In the genomic region with DNA sequence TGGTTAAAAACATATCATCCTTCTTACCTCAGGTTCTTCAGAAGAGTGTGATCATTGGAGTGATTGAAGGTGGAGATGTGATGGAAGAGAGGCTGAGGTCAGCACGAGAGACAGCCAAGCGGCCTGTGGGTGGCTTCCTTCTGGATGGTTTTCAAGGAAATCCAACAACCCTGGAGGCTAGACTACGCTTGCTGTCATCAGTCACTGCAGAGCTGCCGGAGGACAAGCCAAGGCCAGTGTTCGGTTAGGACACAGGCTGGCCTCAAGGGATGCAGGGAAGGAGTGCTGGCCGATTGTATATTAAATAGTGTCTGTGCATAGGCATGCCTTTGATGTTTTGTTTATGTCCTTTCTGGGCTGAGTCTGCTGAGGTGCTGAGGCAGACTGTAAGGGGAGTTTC, we compare ENCODE assay signal across 23 cellular contexts. TPM values are rescaled to one million over a fixed set of nuclear protein-coding genes. Genes with fewer than 3 reads are reported as not detected.
A peak's percentile ranks its signal among the peaks of the same experiment; 100 is the strongest.
DNase-seq lines count a peak whose midpoint lies in the region; ATAC-seq and TF ChIP-seq lines count a peak whose summit lies in the region.
"Had no signal": no experiment of that assay in that cellular context is flagged by ENCODE, and none has a peak within 500 bp of the region (broad histone marks: within the 10 kb centered on the region; RNA-seq: fewer than 3 reads in every experiment).

No MANE protein-coding gene starts in this region.

- intact Hi-C loops in adrenal gland (cut with DNase I) (no loop called here), sciatic nerve (cut with DNase I) (no loop called here)

- H3K9me3 ChIP-seq in adrenal gland (replicated peaks in 1 of 3): no peaks in the 10 kb centered on the region
- H3K9me3 ChIP-seq: BE2C, BLaER1 had no signal

- H3K9me3 Mint-ChIP-seq in progenitor cell of endocrine pancreas (ENCODE audit: low read depth) (no peaks in the 10 kb centered on the region), glutamatergic neuron (ENCODE audit: unreplicated experiment) (no peaks in the 10 kb centered on the region)
- H3K9me3 Mint-ChIP-seq: CD14-positive monocyte; CD4-positive, alpha-beta memory T cell; CD4-positive, CD25-positive, alpha-beta regulatory T cell; CD8-positive, alpha-beta memory T cell had no signal

- no peaks in the 10 kb centered on the region for H3K27me3 ChIP-seq in adrenal gland
- H3K27me3 ChIP-seq: BE2C, BLaER1 had no signal

- peak overlapping the region; percentile 14 for H3K27ac Mint-ChIP-seq in progenitor cell of endocrine pancreas
- no peak overlapping the region for H3K27ac Mint-ChIP-seq in glutamatergic neuron (ENCODE audit: unreplicated experiment)
- H3K27ac Mint-ChIP-seq: CD4-positive, alpha-beta memory T cell; CD4-positive, CD25-positive, alpha-beta regulatory T cell had no signal

- H3K27me3 Mint-ChIP-seq in progenitor cell of endocrine pancreas (no peaks in the 10 kb centered on the region), glutamatergic neuron (ENCODE audit: unreplicated experiment) (no peaks in the 10 kb centered on the region)
- H3K27me3 Mint-ChIP-seq: CD4-positive, alpha-beta memory T cell; CD4-positive, CD25-positive, alpha-beta regulatory T cell; CD8-positive, alpha-beta memory T cell had no signal

- H3K36me3 Mint-ChIP-seq in progenitor cell of endocrine pancreas (ENCODE audit: insufficient read depth) (peaks cover 30% of the 10 kb centered on the region), glutamatergic neuron (ENCODE audit: unreplicated experiment) (no peaks in the 10 kb centered on the region)

- no peak for TF ChIP-seq POLR2A in adrenal gland (IDR thresholded peaks at IDR 0.05)

- peak overlapping the region in 1 of 5 donors; percentile 29 for H3K27ac ChIP-seq in adrenal gland
- H3K27ac ChIP-seq: BLaER1 had no signal

- peak in 1 of 6 experiments; percentile 10 for TF ChIP-seq CTCF in adrenal gland (IDR thresholded peaks at IDR 0.05)
- no peak for TF ChIP-seq CTCF in progenitor cell of endocrine pancreas (IDR thresholded peaks at IDR 0.05; ENCODE audit: unreplicated experiment)
- TF ChIP-seq CTCF in glutamatergic neuron (IDR thresholded peaks at IDR 0.05; ENCODE audit: partially characterized antibody, unreplicated experiment): no peak

- DNase-seq in ELF-1 (ENCODE audit: low read depth, low spot score) (peak; percentile 39), adrenal gland (peak; percentile 58 to 86 (median 75)), progenitor cell of endocrine pancreas (ENCODE audit: low spot score, unreplicated experiment) (no peak), sciatic nerve (ENCODE audit: low spot score) (no peak), glutamatergic neuron (no peak)
- DNase-seq: 8988T; ACHN; BE2C; C1 segment of cervical spinal cord; CD4-positive, alpha-beta memory T cell; CD4-positive, CD25-positive, alpha-beta regulatory T cell; CD8-positive, alpha-beta memory T cell; COR-L47; DMS 273 treated with DMSO at 0.1 percent for 48 hours; DMS153; DMS53; DMS79; DND-41; EL; GF-D8 had no signal

- H3K4me1 Mint-ChIP-seq in progenitor cell of endocrine pancreas (ENCODE audit: low read depth) (no peaks in the 10 kb centered on the region), glutamatergic neuron (ENCODE audit: low read depth, unreplicated experiment) (no peaks in the 10 kb centered on the region)
- H3K4me1 Mint-ChIP-seq: CD14-positive monocyte had no signal

- ATAC-seq in sciatic nerve (no peak), GM19463 (IDR thresholded peaks at IDR 0.05; ENCODE audit: unreplicated experiment) (no peak)

- H3K36me3 ChIP-seq in adrenal gland (replicated peaks in 1 of 2): peaks cover 0 to 38% of the 10 kb centered on the region in 2 donors

- H3K4me3 Mint-ChIP-seq in progenitor cell of endocrine pancreas (ENCODE audit: low read depth) (no peak overlapping the region), glutamatergic neuron (ENCODE audit: unreplicated experiment) (no peak overlapping the region)
- H3K4me3 Mint-ChIP-seq: CD14-positive monocyte; CD4-positive, alpha-beta memory T cell; CD4-positive, CD25-positive, alpha-beta regulatory T cell; CD8-positive, alpha-beta memory T cell had no signal

- 42 to 57% (median 50%) methylated on average over 4 to 6 of the region's 6 CpGs for WGBS in adrenal gland, 4 donors

- no peak overlapping the region for H3K4me3 ChIP-seq in adrenal gland
- H3K4me3 ChIP-seq: BLaER1 had no signal

- H3K4me1 ChIP-seq in adrenal gland (replicated peaks in 1 of 2): no peaks in the 10 kb centered on the region
- H3K4me1 ChIP-seq: BE2C, BLaER1 had no signal

RNA-seq across cellular contexts. Expression of gene QTRT2, which starts 20.2 kb away (rescaled TPM):
- total RNA-seq in adrenal gland: 10 to 100 TPM; 11.0 to 45.5 (median 22.2) TPM
- 10 to 100 TPM in 1 of 3 donors, 1 to 10 TPM in 2; 6.9 to 35.8 (median 8.2) TPM for polyA plus RNA-seq in adrenal gland
- total RNA-seq in progenitor cell of endocrine pancreas: 35.9 and 39.8 TPM in 2 replicates
- 21.4 TPM for total RNA-seq in sciatic nerve
- total RNA-seq in glutamatergic neuron (ENCODE audit: unreplicated experiment): 16.2 TPM

RNA-seq across cellular contexts. Expression of gene CCDC191, which starts 20.4 kb away (rescaled TPM):
- total RNA-seq in adrenal gland (1 to 10 TPM in 7 of 8 donors, under 1 TPM in 1; 0.60 to 8.7 (median 3.8) TPM), progenitor cell of endocrine pancreas (15.6 and 15.9 TPM in 2 replicates), sciatic nerve (13.9 TPM), glutamatergic neuron (ENCODE audit: unreplicated experiment) (3.8 TPM)
- 10 to 100 TPM in 1 of 3 donors, 1 to 10 TPM in 2; 3.7 to 13.1 (median 7.7) TPM for polyA plus RNA-seq in adrenal gland

Comparison
In these comparisons a context has a peak if more than half of its experiments do, and no peak if none do; other contexts are left out.
1. DNase-seq: peak in ELF-1 (single experiment) and adrenal gland (7 of 7); none in progenitor cell of endocrine pancreas (single experiment), sciatic nerve (single experiment) and glutamatergic neuron (single experiment).